28 cellular contexts compared by ENCODE assay signal in genomic region chr11:106271126-106271525, GRCh38.
"Had no signal": no experiment of that assay in that cellular context is flagged by ENCODE, and none has a peak within 500 bp of the region (broad histone marks: within the 10 kb centered on the region; RNA-seq: fewer than 3 reads in every experiment).

No MANE protein-coding gene starts in this region.

- H3K27ac ChIP-seq: breast epithelium, colonic mucosa, dorsolateral prefrontal cortex, esophagus muscularis mucosa, heart left ventricle, lower lobe of right lung, parathyroid adenoma, right lobe of liver, transverse colon had no signal

- FAIRE-seq: endothelial cell of umbilical vein, islet of Langerhans, urothelium cell line had no signal

- DNase-seq: activated CD4-positive, alpha-beta T cell treated with anti-CD3 and anti-CD28 coated beads, Interleukin-2, amount 50 U/mL, for 4 hours; activated CD8-positive, alpha-beta memory T cell treated with anti-CD3 and anti-CD28 coated beads for 24 hours; activated CD8-positive, alpha-beta memory T cell treated with anti-CD3 and anti-CD28 coated beads, Interleukin-2, amount 50 U/mL, for 4 hours; activated T-cell treated with anti-CD3 and anti-CD28 coated beads, Interleukin-2, amount 50 U/mL, for 24 hours; aorta; colonic mucosa; dorsolateral prefrontal cortex; effector memory CD8-positive, alpha-beta T cell; heart left ventricle; lower lobe of right lung; right lobe of liver; stimulated activated CD4-positive, alpha-beta T cell treated with anti-CD3 and anti-CD28 coated beads, Interleukin-2, amount 100 ng/mL, for 48 hours; stimulated activated CD8-positive, alpha-beta memory T cell treated with anti-CD3 and anti-CD28 coated beads, Interleukin-4, amount 100 ng/mL, for 48 hours; stimulated activated naive B cell treated with anti-CD40 and anti-IgM and Interleukin-4, amounts not matched to agents 10 μg/mL and 1 μg/mL and 100 μg/mL, for 72 hours; T-helper 9 cell; transverse colon had no signal

- H3K36me3 ChIP-seq: breast epithelium, colonic mucosa, esophagus muscularis mucosa, heart left ventricle, lower lobe of right lung, right lobe of liver, transverse colon had no signal

- H3K4me1 ChIP-seq: breast epithelium, colonic mucosa, esophagus muscularis mucosa, heart left ventricle, lower lobe of right lung, parathyroid adenoma, right lobe of liver, transverse colon had no signal

- H3K79me2 ChIP-seq: parathyroid adenoma had no signal

- H3K27me3 Mint-ChIP-seq: activated T-cell treated with anti-CD3 and anti-CD28 coated beads, Interleukin-2, amount 50 U/mL, for 24 hours; activated T-helper 17 cell treated with anti-CD3 and anti-CD28 coated beads, Interleukin-2, amount 50 U/mL, for 72 hours; effector memory CD8-positive, alpha-beta T cell; natural killer cell treated with Interleukin-12 subunit alpha and Interleukin-12 subunit beta and Interleukin-15 and Interleukin-18, amount 100 ng/mL, for 72 hours; stimulated activated naive B cell treated with anti-CD40 and anti-IgM and Interleukin-4, amounts not matched to agents 10 μg/mL and 1 μg/mL and 100 μg/mL, for 72 hours had no signal

- H3K9me3 ChIP-seq: colonic mucosa, esophagus muscularis mucosa, lower lobe of right lung, right lobe of liver had no signal

- H3K27ac Mint-ChIP-seq: activated naive CD4-positive, alpha-beta T cell treated with anti-CD3 and anti-CD28 coated beads, Interleukin-2, amount 50 U/mL, for 72 hours; activated T-cell treated with anti-CD3 and anti-CD28 coated beads, Interleukin-2, amount 50 U/mL, for 24 hours; activated T-helper 17 cell treated with anti-CD3 and anti-CD28 coated beads, Interleukin-2, amount 50 U/mL, for 72 hours; effector memory CD8-positive, alpha-beta T cell; natural killer cell treated with Interleukin-12 subunit alpha and Interleukin-12 subunit beta and Interleukin-15 and Interleukin-18, amount 100 ng/mL, for 72 hours; stimulated activated naive B cell treated with anti-CD40 and anti-IgM and Interleukin-4, amounts not matched to agents 10 μg/mL and 1 μg/mL and 100 μg/mL, for 72 hours; WTC11 had no signal

- H2AFZ ChIP-seq: parathyroid adenoma had no signal

- H3K4me3 Mint-ChIP-seq: activated T-cell treated with anti-CD3 and anti-CD28 coated beads, Interleukin-2, amount 50 U/mL, for 24 hours; activated T-helper 17 cell treated with anti-CD3 and anti-CD28 coated beads, Interleukin-2, amount 50 U/mL, for 72 hours; effector memory CD8-positive, alpha-beta T cell; natural killer cell treated with Interleukin-12 subunit alpha and Interleukin-12 subunit beta and Interleukin-15 and Interleukin-18, amount 100 ng/mL, for 72 hours; stimulated activated naive B cell treated with anti-CD40 and anti-IgM and Interleukin-4, amounts not matched to agents 10 μg/mL and 1 μg/mL and 100 μg/mL, for 72 hours; WTC11 had no signal

- H3K4me1 Mint-ChIP-seq: activated T-helper 17 cell treated with anti-CD3 and anti-CD28 coated beads, Interleukin-2, amount 50 U/mL, for 72 hours; stimulated activated naive B cell treated with anti-CD40 and anti-IgM and Interleukin-4, amounts not matched to agents 10 μg/mL and 1 μg/mL and 100 μg/mL, for 72 hours had no signal

- H3K4me3 ChIP-seq: breast epithelium, colonic mucosa, dorsolateral prefrontal cortex, esophagus muscularis mucosa, heart left ventricle, lower lobe of right lung, right lobe of liver, smooth muscle cell, transverse colon had no signal

- H3K27me3 ChIP-seq: breast epithelium, colonic mucosa, esophagus muscularis mucosa, heart left ventricle, right lobe of liver, transverse colon had no signal

- ATAC-seq: activated T-helper 17 cell treated with anti-CD3 and anti-CD28 coated beads, Interleukin-2, amount 50 U/mL, for 72 hours; effector memory CD8-positive, alpha-beta T cell; heart left ventricle; left lobe of liver; lower lobe of right lung; natural killer cell treated with Interleukin-12 subunit alpha and Interleukin-12 subunit beta and Interleukin-15 and Interleukin-18, amount 100 ng/mL, for 72 hours; right lobe of liver; stimulated activated naive B cell treated with anti-CD40 and anti-IgM and Interleukin-4, amounts not matched to agents 10 μg/mL and 1 μg/mL and 100 μg/mL, for 72 hours; WTC11 had no signal

- H3K36me3 Mint-ChIP-seq: activated naive CD4-positive, alpha-beta T cell treated with anti-CD3 and anti-CD28 coated beads, Interleukin-2, amount 50 U/mL, for 72 hours; stimulated activated naive B cell treated with anti-CD40 and anti-IgM and Interleukin-4, amounts not matched to agents 10 μg/mL and 1 μg/mL and 100 μg/mL, for 72 hours had no signal

- H3K9ac ChIP-seq: parathyroid adenoma had no signal

- H3K4me2 ChIP-seq: smooth muscle cell had no signal
